ENCODE assay signal across 9 cellular contexts in the genomic region with DNA sequence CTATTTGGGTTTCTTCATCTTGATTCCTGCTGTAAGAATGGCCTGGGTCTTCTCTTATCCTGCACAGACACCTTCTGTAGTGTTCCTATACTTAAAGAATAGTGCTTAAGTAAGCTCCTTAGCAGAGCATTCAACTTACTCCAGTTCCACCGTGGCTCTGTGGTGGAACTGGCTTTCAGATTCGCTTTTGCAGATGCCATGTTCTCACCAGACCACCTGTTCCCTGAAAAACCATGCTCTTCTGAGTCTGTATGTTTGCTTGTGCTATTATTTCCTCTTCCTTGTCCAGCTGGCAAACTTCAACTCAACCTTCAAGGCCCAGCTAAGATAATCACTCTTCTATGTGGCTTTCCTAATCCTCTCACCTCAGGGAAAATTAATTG. TPM values are rescaled to one million over a fixed set of nuclear protein-coding genes. Genes with fewer than 3 reads are reported as not detected.
DNase-seq lines count a peak whose midpoint lies in the region; ATAC-seq and TF ChIP-seq lines count a peak whose summit lies in the region.
"Had no signal": no experiment of that assay in that cellular context is flagged by ENCODE, and none has a peak within 500 bp of the region (broad histone marks: within the 10 kb centered on the region; RNA-seq: fewer than 3 reads in every experiment).

No MANE protein-coding gene starts in this region.

- peaks cover 26% of the 10 kb centered on the region; the same call in 1 of the 2 replicates for H4K20me1 ChIP-seq in IMR-90 (ENCODE audit: insufficient read depth, low read length)

- CTCF ChIA-PET in IMR-90 (lab: Yijun Ruan, JAX): no interaction called here

- ATAC-seq in IMR-90 (ENCODE audit: low read depth) (no peak), GM21360 (IDR thresholded peaks at IDR 0.05; ENCODE audit: unreplicated experiment) (no peak), HG02623 (IDR thresholded peaks at IDR 0.05; ENCODE audit: unreplicated experiment) (no peak)

- peak overlapping the region; percentile 7; the same call in 1 of the 2 replicates for H4K5ac ChIP-seq in IMR-90 (ENCODE audit: low read depth, low read length)

- H3K27me3 Mint-ChIP-seq in CD14-positive monocyte (ENCODE audit: low read depth in 3 of 3): no peaks in the 10 kb centered on the region

- H3K56ac ChIP-seq in IMR-90 (ENCODE audit: extremely low read depth, insufficient read depth, low read length): no peak overlapping the region

- peak overlapping the region; percentile 74 for H3K14ac ChIP-seq in IMR-90 (replicated peaks; ENCODE audit: low read depth, low read length)
- H3K14ac ChIP-seq in neuronal stem cell (ENCODE audit: low read length): no peak overlapping the region

- no CpG with 5 or more reads among the region's 2 CpGs for WGBS in IMR-90 (ENCODE audit: extremely low coverage in 2 of 2, insufficient read length in 1 of 2), 2 experiments
- no CpG with 5 or more reads among the region's 2 CpGs for WGBS in neuronal stem cell (ENCODE audit: extremely low coverage in 2 of 2, insufficient read length in 2 of 2, insufficient replicate concordance in 1 of 2), 2 donors

- POLR2A ChIA-PET in IMR-90 (lab: Charles Lee; ENCODE audit: unreplicated experiment): no interaction called here

- no peak overlapping the region for H2BK12ac ChIP-seq in neuronal stem cell (ENCODE audit: low read length)

- H2BK5ac ChIP-seq in IMR-90 (ENCODE audit: low read depth, low read length, poor library complexity, severe bottlenecking) (peak overlapping the region; percentile 80), neuronal stem cell (ENCODE audit: low read length) (no peak overlapping the region)

- peak overlapping the region; percentile 6; the same call in 1 of the 2 replicates for H2BK20ac ChIP-seq in IMR-90 (ENCODE audit: low read depth, low read length)

- no peak for TF ChIP-seq POLR2A in IMR-90 (IDR thresholded peaks at IDR 0.05; ENCODE audit: low read depth, low read length)

- H3K36me3 ChIP-seq in IMR-90 (ENCODE audit: control insufficient read depth, insufficient read depth, low read length): peaks cover 2% of the 10 kb centered on the region; the same call in 1 of the 2 replicates
- H3K36me3 ChIP-seq in neuronal stem cell (replicated peaks in 1 of 2; ENCODE audit: control insufficient read depth in 2 of 2, insufficient read depth in 2 of 2, low read length in 2 of 2): peaks cover 0 to 55% of the 10 kb centered on the region in 2 donors
- H3K36me3 ChIP-seq: cardiac muscle cell had no signal

- dilution Hi-C loops in IMR-90 (cut with HindIII; ENCODE audit: low sequenced_read_pairs, unreplicated experiment): no loop called here

- intact Hi-C loops in CD14-positive monocyte (cut with micrococcal nuclease): no loop called here
- intact Hi-C loops in IMR-90 (cut with micrococcal nuclease): loop anchor here (5.0 kb wide), 1 partner anchor 429 kb away; a partner anchor contains a TSS

- H2AFZ ChIP-seq in IMR-90 (replicated peaks; ENCODE audit: low read length, poor library complexity): no peak overlapping the region
- no peak overlapping the region for H2AFZ ChIP-seq in neuronal stem cell (ENCODE audit: low read length)

- H3K27ac ChIP-seq in IMR-90 (ENCODE audit: insufficient read depth, low read length) (peak overlapping the region; percentile 90), caudate nucleus (ENCODE audit: low read depth, low read length) (peak overlapping the region; percentile 91), neuronal stem cell (replicated peaks; ENCODE audit: low read length) (peak overlapping the region; percentile 59)
- H3K27ac ChIP-seq: cardiac muscle cell had no signal

- H3K27ac Mint-ChIP-seq in CD14-positive monocyte: peak overlapping the region; percentile 83 to 94 (median 91)

- H3K4me1 ChIP-seq in IMR-90 (ENCODE audit: control insufficient read depth, insufficient read depth, low read length): peaks cover 21% of the 10 kb centered on the region
- H3K4me1 ChIP-seq in neuronal stem cell (ENCODE audit: control insufficient read depth in 2 of 2, insufficient read depth in 1 of 2, low read depth in 1 of 2, low read length in 2 of 2): peaks cover 6 to 19% of the 10 kb centered on the region in 2 donors

- peak overlapping the region in 1 of 2 experiments; percentile 68; a peak in 1 of 4 replicates for H4K8ac ChIP-seq in IMR-90 (ENCODE audit: low read depth in 2 of 2, low read length in 2 of 2)
- H4K8ac ChIP-seq in neuronal stem cell (ENCODE audit: low read depth, low read length): no peak overlapping the region

- H3K9ac ChIP-seq in IMR-90 (ENCODE audit: low read depth, low read length) (peak overlapping the region; percentile 56; the same call in 1 of the 2 replicates), neuronal stem cell (ENCODE audit: low read depth, low read length, poor library complexity) (no peak overlapping the region)

- peak overlapping the region; percentile 42 for H3K18ac ChIP-seq in IMR-90 (ENCODE audit: low read depth, low read length)
- no peak overlapping the region for H3K18ac ChIP-seq in neuronal stem cell (ENCODE audit: low read length)

- H4K91ac ChIP-seq in IMR-90 (ENCODE audit: insufficient read depth, low read depth, low read length) (0 out of 2 replicates have a peak overlapping the region, but pooled peaks have one; percentile 16), neuronal stem cell (ENCODE audit: low read depth, low read length, poor library complexity) (no peak overlapping the region)

- DNase-seq in CD14-positive monocyte (ENCODE audit: low spot score) (no peak), IMR-90 (no peak), caudate nucleus (lab: John Stamatoyannopoulos, UW) (peak in 1 of 61 donors; percentile 33), neuronal stem cell (ENCODE audit: low spot score) (no peak), superior temporal gyrus (ENCODE audit: extremely low spot score) (no peak), SHP77 treated with DMSO at 0.1 percent for 48 hours (lab: John Stamatoyannopoulos, UW) (no peak)

- H3K27me3 ChIP-seq in IMR-90 (ENCODE audit: control insufficient read depth, insufficient read depth, low read length) (no peaks in the 10 kb centered on the region), neuronal stem cell (ENCODE audit: control insufficient read depth in 3 of 3, insufficient read depth in 3 of 3, low read depth in 1 of 3, low read length in 3 of 3) (no peaks in the 10 kb centered on the region)

- peaks cover 35 to 78% of the 10 kb centered on the region in 2 experiments for H3K79me1 ChIP-seq in IMR-90 (ENCODE audit: low read depth in 1 of 2, low read length in 2 of 2)
- H3K79me1 ChIP-seq in neuronal stem cell (ENCODE audit: low read depth, low read length): peaks cover 5% of the 10 kb centered on the region

- H3K4me2 ChIP-seq in IMR-90 (ENCODE audit: low read depth, low read length) (peak overlapping the region; percentile 10; the same call in 1 of the 2 replicates), neuronal stem cell (ENCODE audit: insufficient read depth, low read length, poor library complexity, severe bottlenecking) (no peak overlapping the region)

- peak overlapping the region; percentile 46; the same call in 1 of the 2 replicates for H3K23ac ChIP-seq in IMR-90 (ENCODE audit: low read depth, low read length)
- no peak overlapping the region for H3K23ac ChIP-seq in neuronal stem cell (ENCODE audit: low read depth, low read length, poor library complexity)

- H3K9me1 ChIP-seq in IMR-90 (ENCODE audit: insufficient read depth, low read length): peaks cover 32% of the 10 kb centered on the region

- TF ChIP-seq RAD21 in IMR-90 (IDR thresholded peaks at IDR 0.05; ENCODE audit: low read length): no peak

- in situ Hi-C loops in IMR-90 (cut with MboI; ENCODE audit: low sequenced_read_pairs): no loop called here

- H3K4me1 Mint-ChIP-seq in CD14-positive monocyte: peaks cover 84% of the 10 kb centered on the region

- H3K4ac ChIP-seq in IMR-90 (ENCODE audit: low read depth, low read length) (peak overlapping the region; percentile 54; the same call in 1 of the 2 replicates), neuronal stem cell (ENCODE audit: low read length) (no peak overlapping the region)

- H3K4me3 ChIP-seq in IMR-90 (ENCODE audit: insufficient read depth, low read depth, low read length) (no peak overlapping the region), neuronal stem cell (ENCODE audit: low read length in 2 of 2) (no peak overlapping the region)
- H3K4me3 ChIP-seq: cardiac muscle cell had no signal

- no peak overlapping the region for H2AK9ac ChIP-seq in IMR-90 (replicated peaks; ENCODE audit: low read depth, low read length, poor library complexity)

- peak overlapping the region; percentile 66; the same call in 1 of the 3 replicates for H2BK15ac ChIP-seq in IMR-90 (ENCODE audit: low read depth, low read length)
- no peak overlapping the region for H2BK15ac ChIP-seq in neuronal stem cell (ENCODE audit: low read length)

- no peaks in the 10 kb centered on the region for H3K9me3 Mint-ChIP-seq in CD14-positive monocyte

- no TSS peak for BruUV-seq in IMR-90 (replicated peaks; lab: Mats Ljungman, UMichigan)

- H3K36me3 Mint-ChIP-seq in CD14-positive monocyte: peaks cover 13 to 20% of the 10 kb centered on the region in 2 donors

- 0 out of 2 replicates have a peak overlapping the region, but pooled peaks have one; percentile 52 for H2BK120ac ChIP-seq in IMR-90 (ENCODE audit: low read depth, low read length)
- H2BK120ac ChIP-seq in neuronal stem cell (ENCODE audit: low read depth, low read length): no peak overlapping the region

- no peak for TF ChIP-seq CTCF in CD14-positive monocyte (IDR thresholded peaks at IDR 0.05)
- no peak for TF ChIP-seq CTCF in IMR-90 (conservative IDR thresholded peaks at IDR 0.05; ENCODE audit: low read depth, low read length)

- H2AK5ac ChIP-seq in IMR-90 (ENCODE audit: low read depth, low read length): peak overlapping the region; percentile 69; the same call in 1 of the 2 replicates
- no peak overlapping the region for H2AK5ac ChIP-seq in neuronal stem cell (ENCODE audit: low read depth, low read length)

- H3K4me3 Mint-ChIP-seq in CD14-positive monocyte: peak overlapping the region in 1 of 2 donors; percentile 75

- H3K9me3 ChIP-seq in IMR-90 (ENCODE audit: control insufficient read depth, insufficient read depth, low read length): no peaks in the 10 kb centered on the region
- no peaks in the 10 kb centered on the region for H3K9me3 ChIP-seq in neuronal stem cell (replicated peaks in 1 of 2; ENCODE audit: control insufficient read depth in 2 of 2, insufficient read depth in 1 of 2, low read depth in 1 of 2, low read length in 2 of 2)

TF ChIP-seq in IMR-90, 13 proteins besides CTCF, POLR2A, EP300 and RAD21 (continues in another document):
- TF ChIP-seq NFE2L2 (IDR thresholded peaks at IDR 0.05; ENCODE audit: low read depth, low read length) (no peak), CHD1 (IDR thresholded peaks at IDR 0.05; ENCODE audit: low read depth, low read length) (no peak), RCOR1 (IDR thresholded peaks at IDR 0.05; ENCODE audit: insufficient replicate concordance, low read length) (no peak), SMC3 (IDR thresholded peaks at IDR 0.05; ENCODE audit: low read depth, low read length) (no peak), RFX5 (IDR thresholded peaks at IDR 0.05; ENCODE audit: low read depth, low read length) (no peak)

RNA-seq across cellular contexts. Expression of a gene that starts 4.9 kb away (rescaled TPM):
- polyA plus RNA-seq in CD14-positive monocyte: 10 to 100 TPM; 35.3 to 42.3 TPM
- 45.0 and 52.7 TPM in 2 replicates for total RNA-seq in IMR-90 (2012; rRNA removed)
- 26.7 and 29.2 TPM in 2 replicates for polyA plus RNA-seq in IMR-90 (2012; rRNA removed)
- polyA plus RNA-seq in IMR-90 (2012; cell fraction: cytosol; rRNA removed): 16.9 and 22.6 TPM in 2 replicates
- polyA plus RNA-seq in IMR-90 (2012; cell fraction: nucleus; rRNA removed; ENCODE audit: low replicate concordance): 35.8 and 45.2 TPM in 2 replicates
- polyA plus RNA-seq in neuronal stem cell (2013, experiment 1 of 2): 34.2 TPM
- 32.1 TPM for polyA plus RNA-seq in neuronal stem cell (2013, experiment 2 of 2)
